ENCODE assay signal across 8 cellular contexts in genomic region chr1:21292991-21293536, GRCh38. TPM values are rescaled to one million over a fixed set of nuclear protein-coding genes. Genes with fewer than 3 reads are reported as not detected.
A peak's percentile ranks its signal among the peaks of the same experiment; 100 is the strongest.
DNase-seq lines count a peak whose midpoint lies in the region; ATAC-seq and TF ChIP-seq lines count a peak whose summit lies in the region.

No MANE protein-coding gene starts in this region.

- H3K4me3 Mint-ChIP-seq in mesothelial cell of epicardium: no peak overlapping the region

- H3K79me2 ChIP-seq in PC-3 (ENCODE audit: low read length): peaks cover 22% of the 10 kb centered on the region

- ATAC-seq in GM18907 (IDR thresholded peaks at IDR 0.05; ENCODE audit: unreplicated experiment) (peak; percentile 43), HG03095 (IDR thresholded peaks at IDR 0.05; ENCODE audit: unreplicated experiment) (peak; percentile 34), PC-3 (no peak)

- CTCF ChIA-PET in PC-3 (lab: Charles Lee): no interaction called here

- no peaks in the 10 kb centered on the region for H3K9me2 ChIP-seq in PC-3 (replicated peaks; ENCODE audit: low read length)

- H3K4me3 ChIP-seq in thymus (ENCODE audit: low read length) (no peak overlapping the region), PC-3 (ENCODE audit: low read length) (no peak overlapping the region)

- no peak overlapping the region for H3K4me2 ChIP-seq in PC-3 (ENCODE audit: low read length)

- intact Hi-C loops in PC-3 (cut with micrococcal nuclease): loop anchor here (5.0 kb wide), 1 partner anchor 39 kb away; no protein-coding TSS in a partner anchor
- intact Hi-C loops in posterior vena cava (cut with DNase I): no loop called here

- no peaks in the 10 kb centered on the region for H3K36me3 ChIP-seq in thymus (ENCODE audit: control insufficient read depth, insufficient read depth)
- no peaks in the 10 kb centered on the region for H3K36me3 ChIP-seq in PC-3 (ENCODE audit: low read depth, low read length)

- H3F3A ChIP-seq in PC-3 (ENCODE audit: low read length, unreplicated experiment): no peaks in the 10 kb centered on the region

- H3K4me1 Mint-ChIP-seq in mesothelial cell of epicardium: peaks cover 14% of the 10 kb centered on the region

- no peaks in the 10 kb centered on the region for H3K36me3 Mint-ChIP-seq in mesothelial cell of epicardium

- POLR2A ChIA-PET in PC-3 (lab: Charles Lee; ENCODE audit: unreplicated experiment): no interaction called here

- H3K4me1 ChIP-seq in thymus (ENCODE audit: control insufficient read depth, insufficient read depth, low read length) (peaks cover 42% of the 10 kb centered on the region), PC-3 (ENCODE audit: insufficient read depth, low read length) (peaks cover 29% of the 10 kb centered on the region)

- no peak overlapping the region for H2AFZ ChIP-seq in PC-3 (ENCODE audit: low read length)

- peak overlapping the region; percentile 64 for H3K27ac Mint-ChIP-seq in mesothelial cell of epicardium

- no peaks in the 10 kb centered on the region for H3K9me3 Mint-ChIP-seq in mesothelial cell of epicardium

- H3K9me3 ChIP-seq in thymus (ENCODE audit: control insufficient read depth) (no peaks in the 10 kb centered on the region), PC-3 (ENCODE audit: low read length) (no peaks in the 10 kb centered on the region)

- no peak overlapping the region for H3K9ac ChIP-seq in PC-3 (ENCODE audit: low read length)

- no TSS peak for BruUV-seq in PC-3 (replicated peaks; lab: Mats Ljungman, UMichigan)

- H3K27me3 Mint-ChIP-seq in mesothelial cell of epicardium (ENCODE audit: low read depth): no peaks in the 10 kb centered on the region

- H4K20me1 ChIP-seq in PC-3 (ENCODE audit: low read length): no peaks in the 10 kb centered on the region

- peak overlapping the region; percentile 75 for H3K27ac ChIP-seq in thymus (ENCODE audit: low read depth)
- no peak overlapping the region for H3K27ac ChIP-seq in PC-3 (ENCODE audit: low read length)

- TF ChIP-seq CTCF in mesothelial cell of epicardium (IDR thresholded peaks at IDR 0.05; ENCODE audit: unreplicated experiment) (no peak), PC-3 (conservative IDR thresholded peaks at IDR 0.05; ENCODE audit: low read depth, low read length) (no peak)

- DNase-seq in activated CD8-positive, alpha-beta memory T cell treated with anti-CD3 and anti-CD28 coated beads for 24 hours: peak; percentile 84
- DNase-seq in mesothelial cell of epicardium (ENCODE audit: low spot score in 2 of 2, unreplicated experiment in 2 of 2) (no peak), PC-3 (no peak), HK-2 (ENCODE audit: unreplicated experiment) (no peak), posterior vena cava (ENCODE audit: low spot score) (no peak)

- WGBS in thymus: 38% methylated on average over 9 of the region's 9 CpGs

- H3K27me3 ChIP-seq in thymus (ENCODE audit: control insufficient read depth, insufficient read depth) (no peaks in the 10 kb centered on the region), PC-3 (ENCODE audit: low read length) (no peaks in the 10 kb centered on the region)

RNA-seq across cellular contexts. Expression of gene ECE1, which starts 2.8 kb away (rescaled TPM):
- total RNA-seq in mesothelial cell of epicardium (39.3 to 41.8 TPM (median 41.1 TPM) in 3 replicates), PC-3 (2014; rRNA removed) (86.8 and 110 TPM in 2 replicates), posterior vena cava (100 to 1,000 TPM; 108 to 120 TPM)
- polyA plus RNA-seq in thymus: 34.2 TPM
